ENCODE assay signal across 8 cellular contexts in the genomic region with DNA sequence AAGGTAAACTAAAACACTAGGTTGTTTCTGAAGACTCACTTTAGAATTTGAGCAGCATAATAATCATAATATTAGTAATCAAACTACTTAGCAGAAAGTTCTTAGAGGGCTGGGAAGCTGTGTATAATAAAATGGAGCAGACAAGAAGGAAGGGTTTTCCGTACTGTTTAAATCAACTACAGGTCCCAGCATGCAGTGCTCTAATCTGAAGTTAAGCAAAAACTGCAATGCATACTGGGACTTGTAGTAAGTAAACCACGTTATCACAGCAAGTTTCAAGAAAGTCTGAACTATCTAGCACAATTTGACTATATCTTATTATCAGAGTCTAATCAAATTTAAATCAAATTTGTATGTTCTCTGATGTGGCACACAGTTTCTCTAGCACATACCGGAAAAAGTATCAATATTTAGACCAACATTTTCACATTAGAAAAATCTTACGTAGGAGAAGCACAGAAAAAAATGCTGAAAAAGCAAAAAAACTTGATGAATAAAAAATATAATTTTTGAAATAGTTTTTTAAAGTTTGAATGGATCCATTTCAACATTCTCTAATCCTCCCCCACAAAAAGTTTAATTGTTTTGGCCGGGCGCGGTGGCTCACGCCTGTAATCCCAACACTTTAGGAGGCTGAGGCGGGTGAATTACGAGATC. TPM values are rescaled to one million over a fixed set of nuclear protein-coding genes. Genes with fewer than 3 reads are reported as not detected.
DNase-seq lines count a peak whose midpoint lies in the region; ATAC-seq and TF ChIP-seq lines count a peak whose summit lies in the region.

No MANE protein-coding gene starts in this region.

- no peaks in the 10 kb centered on the region for H3K9me3 Mint-ChIP-seq in Calu3 (ENCODE audit: low read depth, unreplicated experiment)

- H3K27ac Mint-ChIP-seq in Calu3 (ENCODE audit: unreplicated experiment) = no peak overlapping the region

- BruUV-seq in Calu3 (replicated peaks; lab: Mats Ljungman, UMichigan) = no TSS peak

- TF ChIP-seq CTCF in Calu3 (IDR thresholded peaks at IDR 0.05; ENCODE audit: unreplicated experiment) = no peak
- no peak for TF ChIP-seq CTCF in choroid plexus epithelial cell (conservative IDR thresholded peaks at IDR 0.05; ENCODE audit: low read depth, low read length)

- intact Hi-C loops in Calu3 (cut with micrococcal nuclease; ENCODE audit: unreplicated experiment) = no loop called here

- no peak overlapping the region for H3K4me3 Mint-ChIP-seq in Calu3 (ENCODE audit: low read depth, unreplicated experiment)

- no peaks in the 10 kb centered on the region for H3K27me3 Mint-ChIP-seq in Calu3 (ENCODE audit: unreplicated experiment)

- CTCF ChIA-PET in Calu3 (lab: Charles Lee) = no interaction called here

- ATAC-seq in GM19035 (IDR thresholded peaks at IDR 0.05; ENCODE audit: unreplicated experiment) (peak; percentile 72), GM21367 (IDR thresholded peaks at IDR 0.05; ENCODE audit: unreplicated experiment) (no peak)

- DNase-seq in Calu3 (peak; percentile 30), HUDEP-2 (lab: John Stamatoyannopoulos, UW; ENCODE audit: unreplicated experiment in 76 of 76) (peak in 45 of 76 experiments; percentile 4 to 83 (median 61)), RPMI8226 (peak; percentile 41), choroid plexus epithelial cell (ENCODE audit: low read depth) (peak; percentile 82), midbrain (lab: John Stamatoyannopoulos, UW) (peak; percentile 68), T1000 (lab: John Stamatoyannopoulos, UW) (no peak)

- no peaks in the 10 kb centered on the region for H3K36me3 Mint-ChIP-seq in Calu3 (ENCODE audit: insufficient read depth, unreplicated experiment)

- H3K4me1 Mint-ChIP-seq in Calu3 (ENCODE audit: low read depth, unreplicated experiment) = no peaks in the 10 kb centered on the region

- H3K4me3 ChIP-seq in choroid plexus epithelial cell (ENCODE audit: low read depth, low read length) = no peak overlapping the region

RNA-seq across cellular contexts. Expression of gene PHF21A, which starts 8.2 kb away (rescaled TPM):
- 18.8 and 20.5 TPM in 2 replicates for total RNA-seq in Calu3 (2022)
